In the genomic region with DNA sequence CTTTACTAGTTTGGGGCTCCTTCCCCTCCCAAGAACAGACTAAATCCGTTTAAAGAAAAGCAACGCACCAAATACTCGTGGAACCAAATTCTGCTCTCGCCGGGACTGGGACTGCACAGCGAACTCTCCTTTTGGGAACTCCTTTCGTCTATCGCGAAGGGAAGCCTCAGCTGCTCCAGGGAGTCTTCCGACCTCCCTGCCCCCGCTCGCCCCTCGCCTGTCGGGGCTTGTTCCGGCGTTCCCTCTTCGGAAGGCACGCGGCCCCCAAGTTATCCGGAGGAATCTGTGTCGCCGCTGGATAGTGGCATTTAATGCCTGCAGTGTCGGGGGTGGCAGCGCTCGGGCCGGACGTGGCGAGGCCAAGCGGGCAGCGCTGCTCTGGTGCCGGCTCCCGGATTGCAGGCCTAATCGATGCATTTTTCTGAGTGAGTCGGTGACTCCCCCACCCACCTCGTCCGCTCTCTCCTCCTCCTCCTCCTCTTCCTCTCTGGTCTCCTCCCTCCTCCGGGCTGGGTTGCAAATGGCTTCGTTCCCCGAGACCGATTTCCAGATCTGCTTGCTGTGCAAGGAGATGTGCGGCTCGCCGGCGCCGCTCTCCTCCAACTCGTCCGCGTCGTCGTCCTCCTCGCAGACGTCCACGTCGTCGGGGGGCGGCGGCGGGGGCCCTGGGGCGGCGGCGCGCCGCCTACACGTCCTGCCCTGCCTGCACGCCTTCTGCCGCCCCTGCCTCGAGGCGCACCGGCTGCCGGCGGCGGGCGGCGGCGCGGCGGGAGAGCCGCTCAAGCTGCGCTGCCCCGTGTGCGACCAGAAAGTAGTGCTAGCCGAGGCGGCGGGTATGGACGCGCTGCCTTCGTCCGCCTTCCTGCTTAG, we compare ENCODE assay signal across 8 cellular contexts. TPM values are rescaled to one million over a fixed set of nuclear protein-coding genes. Genes with fewer than 3 reads are reported as not detected.
DNase-seq lines count a peak whose midpoint lies in the region; ATAC-seq and TF ChIP-seq lines count a peak whose summit lies in the region.

A gene (plus strand): TSS at position 437 of the 870 bp plus-strand sequence. CDS start 84 bp downstream, at position 521.

- in situ Hi-C loops in ACHN (cut with HindIII; ENCODE audit: low pct_ligation_motif_present, low pct_unique_long_range_greater_than_20kb, low sequenced_read_pairs): no loop called here

- H3K27ac ChIP-seq in SK-N-SH (ENCODE audit: low read depth in 2 of 2, low read length in 1 of 2): no peak within 1 kb of the TSS

- DNase-seq in SK-N-SH: peak; percentile 61
- no peak for DNase-seq in T-helper 17 cell
- peak; percentile 8 for DNase-seq in fibroblast of mammary gland (ENCODE audit: low read depth)
- no peak for DNase-seq in retinal pigment epithelial cell (ENCODE audit: low read depth)
- no peak for DNase-seq in ACHN

- peaks cover 69% of the 10 kb centered on the region for H3K27me3 ChIP-seq in SK-N-SH (ENCODE audit: insufficient read depth)

- TF ChIP-seq EP300 in SK-N-SH (IDR thresholded peaks at IDR 0.05; ENCODE audit: borderline replicate concordance in 1 of 2, low read depth in 1 of 2, low read length in 1 of 2): no peak

- H3K4me3 ChIP-seq in SK-N-SH (ENCODE audit: low read depth in 2 of 2, low read length in 1 of 2): peak within 1 kb of the TSS; percentile 37 to 40; a peak in 3 of 4 replicates
- H3K4me3 ChIP-seq in fibroblast of mammary gland (ENCODE audit: control insufficient read depth, low read depth, low read length): no peak within 1 kb of the TSS
- H3K4me3 ChIP-seq in retinal pigment epithelial cell (ENCODE audit: low read length): peak within 1 kb of the TSS; percentile 35

- no peaks in the 10 kb centered on the region; a peak in 1 of 4 replicates for H3K4me1 ChIP-seq in SK-N-SH (ENCODE audit: control insufficient read depth in 1 of 2, insufficient read depth in 2 of 2, low read depth in 1 of 2, low read length in 1 of 2)

- H4K20me1 ChIP-seq in SK-N-SH (ENCODE audit: insufficient read depth): no peaks in the 10 kb centered on the region

- no peak within 1 kb of the TSS for H3K9ac ChIP-seq in SK-N-SH

- peak within 1 kb of the TSS; percentile 69; the same call in 1 of the 2 replicates for H3K4me2 ChIP-seq in SK-N-SH

- H3K9me3 ChIP-seq in SK-N-SH (no peaks in the 10 kb centered on the region), T-helper 17 cell (ENCODE audit: control insufficient read depth, low read length, poor library complexity, severe bottlenecking) (no peaks in the 10 kb centered on the region)

- POLR2A ChIA-PET in SK-N-SH (lab: Yijun Ruan, JAX): no interaction called here

- CTCF ChIA-PET in SK-N-SH (lab: Yijun Ruan, JAX): interaction anchor here (0.9 kb wide), 1 partner anchor 36 kb away, joined by 3 read pairs; no protein-coding TSS in a partner anchor

- H3K9me2 ChIP-seq in SK-N-SH: no peaks in the 10 kb centered on the region

- H3F3A ChIP-seq in SK-N-SH (replicated peaks; ENCODE audit: insufficient read depth): no peaks in the 10 kb centered on the region

- TF ChIP-seq RAD21 in SK-N-SH (IDR thresholded peaks at IDR 0.05; ENCODE audit: low read length): no peak

- peak within 1 kb of the TSS; percentile 16; the same call in 1 of the 2 replicates for H2AFZ ChIP-seq in SK-N-SH (ENCODE audit: low read depth)

- no peaks in the 10 kb centered on the region for H3K36me3 ChIP-seq in SK-N-SH (replicated peaks in 1 of 2; ENCODE audit: control insufficient read depth in 1 of 2, insufficient read depth in 2 of 2, low read length in 1 of 2)

- H3K4me1 Mint-ChIP-seq in T-helper 17 cell: peaks cover 12% of the 10 kb centered on the region

- WGBS in SK-N-SH (ENCODE audit: low lambda C conversion rate): 5% methylated on average over 43 of the region's 88 CpGs

- H3K27me3 Mint-ChIP-seq in T-helper 17 cell: peaks cover 29% of the 10 kb centered on the region

- H3K4me3 Mint-ChIP-seq in T-helper 17 cell: peak within 1 kb of the TSS; percentile 89

- H3K36me3 Mint-ChIP-seq in T-helper 17 cell (ENCODE audit: low read depth): no peaks in the 10 kb centered on the region

- TF ChIP-seq CTCF in SK-N-SH (IDR thresholded peaks at IDR 0.05): no peak
- no peak for TF ChIP-seq CTCF in fibroblast of mammary gland (conservative IDR thresholded peaks at IDR 0.05; ENCODE audit: control insufficient read depth, insufficient read depth, low read depth, low read length)
- no peak for TF ChIP-seq CTCF in retinal pigment epithelial cell (conservative IDR thresholded peaks at IDR 0.05; ENCODE audit: low read depth, low read length)

- no peaks in the 10 kb centered on the region for H3K79me2 ChIP-seq in SK-N-SH (ENCODE audit: insufficient read depth)

- ATAC-seq in SK-N-SH treated with all-trans-retinoic acid at 6 μM for 48 hours (no peak; the same call in 2 of the 3 replicates), T-helper 17 cell (no peak), HG02981 (IDR thresholded peaks at IDR 0.05; ENCODE audit: unreplicated experiment) (no peak), GM18502 (IDR thresholded peaks at IDR 0.05; ENCODE audit: poor library complexity, unreplicated experiment) (no peak)

- no peak within 1 kb of the TSS for H3K27ac Mint-ChIP-seq in T-helper 17 cell

TF ChIP-seq in SK-N-SH, 30 proteins besides CTCF, POLR2A, EP300 and RAD21:
- TF ChIP-seq YY1 (IDR thresholded peaks at IDR 0.05; ENCODE audit: low read depth) (no peak), POLR2AphosphoS5 (IDR thresholded peaks at IDR 0.05; ENCODE audit: low read depth, low read length) (no peak), SMC3 (IDR thresholded peaks at IDR 0.05; ENCODE audit: low read depth, low read length) (no peak), FOSL2 (IDR thresholded peaks at IDR 0.05; ENCODE audit: borderline replicate concordance, low read depth) (no peak), JUND (IDR thresholded peaks at IDR 0.05) (no peak), TEAD4 (IDR thresholded peaks at IDR 0.05; ENCODE audit: borderline replicate concordance, insufficient read depth) (no peak), ELF1 (IDR thresholded peaks at IDR 0.05) (no peak)
- TF ChIP-seq, protein P1, sequence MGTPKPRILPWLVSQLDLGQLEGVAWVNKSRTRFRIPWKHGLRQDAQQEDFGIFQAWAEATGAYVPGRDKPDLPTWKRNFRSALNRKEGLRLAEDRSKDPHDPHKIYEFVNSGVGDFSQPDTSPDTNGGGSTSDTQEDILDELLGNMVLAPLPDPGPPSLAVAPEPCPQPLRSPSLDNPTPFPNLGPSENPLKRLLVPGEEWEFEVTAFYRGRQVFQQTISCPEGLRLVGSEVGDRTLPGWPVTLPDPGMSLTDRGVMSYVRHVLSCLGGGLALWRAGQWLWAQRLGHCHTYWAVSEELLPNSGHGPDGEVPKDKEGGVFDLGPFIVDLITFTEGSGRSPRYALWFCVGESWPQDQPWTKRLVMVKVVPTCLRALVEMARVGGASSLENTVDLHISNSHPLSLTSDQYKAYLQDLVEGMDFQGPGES (IDR thresholded peaks at IDR 0.05; ENCODE audit: low read depth, low read length): no peak

TF ChIP-seq in SK-N-SH treated with all-trans-retinoic acid at 6 μM for 48 hours, 23 proteins besides CTCF, POLR2A, EP300 and RAD21 (continues in another document):
- TF ChIP-seq ISL1 (CRISPR knock-in tag; IDR thresholded peaks at IDR 0.05): no peak
- TF ChIP-seq, protein P2, sequence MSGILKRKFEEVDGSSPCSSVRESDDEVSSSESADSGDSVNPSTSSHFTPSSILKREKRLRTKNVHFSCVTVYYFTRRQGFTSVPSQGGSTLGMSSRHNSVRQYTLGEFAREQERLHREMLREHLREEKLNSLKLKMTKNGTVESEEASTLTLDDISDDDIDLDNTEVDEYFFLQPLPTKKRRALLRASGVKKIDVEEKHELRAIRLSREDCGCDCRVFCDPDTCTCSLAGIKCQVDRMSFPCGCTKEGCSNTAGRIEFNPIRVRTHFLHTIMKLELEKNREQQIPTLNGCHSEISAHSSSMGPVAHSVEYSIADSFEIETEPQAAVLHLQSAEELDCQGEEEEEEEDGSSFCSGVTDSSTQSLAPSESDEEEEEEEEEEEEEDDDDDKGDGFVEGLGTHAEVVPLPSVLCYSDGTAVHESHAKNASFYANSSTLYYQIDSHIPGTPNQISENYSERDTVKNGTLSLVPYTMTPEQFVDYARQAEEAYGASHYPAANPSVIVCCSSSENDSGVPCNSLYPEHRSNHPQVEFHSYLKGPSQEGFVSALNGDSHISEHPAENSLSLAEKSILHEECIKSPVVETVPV (CRISPR knock-in tag; IDR thresholded peaks at IDR 0.05): no peak
- TF ChIP-seq ZFP3 (CRISPR knock-in tag; IDR thresholded peaks at IDR 0.05): no peak
- TF ChIP-seq, protein P3, sequence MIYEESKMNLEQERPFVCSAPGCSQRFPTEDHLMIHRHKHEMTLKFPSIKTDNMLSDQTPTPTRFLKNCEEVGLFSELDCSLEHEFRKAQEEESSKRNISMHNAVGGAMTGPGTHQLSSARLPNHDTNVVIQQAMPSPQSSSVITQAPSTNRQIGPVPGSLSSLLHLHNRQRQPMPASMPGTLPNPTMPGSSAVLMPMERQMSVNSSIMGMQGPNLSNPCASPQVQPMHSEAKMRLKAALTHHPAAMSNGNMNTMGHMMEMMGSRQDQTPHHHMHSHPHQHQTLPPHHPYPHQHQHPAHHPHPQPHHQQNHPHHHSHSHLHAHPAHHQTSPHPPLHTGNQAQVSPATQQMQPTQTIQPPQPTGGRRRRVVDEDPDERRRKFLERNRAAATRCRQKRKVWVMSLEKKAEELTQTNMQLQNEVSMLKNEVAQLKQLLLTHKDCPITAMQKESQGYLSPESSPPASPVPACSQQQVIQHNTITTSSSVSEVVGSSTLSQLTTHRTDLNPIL (CRISPR knock-in tag; IDR thresholded peaks at IDR 0.05; ENCODE audit: low read depth): no peak
- TF ChIP-seq RARB (CRISPR knock-in tag; IDR thresholded peaks at IDR 0.05): no peak
- TF ChIP-seq ZNF565 (CRISPR knock-in tag; conservative IDR thresholded peaks at IDR 0.05; ENCODE audit: low read depth): no peak
- TF ChIP-seq ZFP30 (CRISPR knock-in tag; IDR thresholded peaks at IDR 0.05): no peak
- TF ChIP-seq ARNTL (CRISPR knock-in tag; IDR thresholded peaks at IDR 0.05; ENCODE audit: borderline replicate concordance, low read depth): no peak
- no peak for TF ChIP-seq SNAI2 (CRISPR knock-in tag; IDR thresholded peaks at IDR 0.05)
- TF ChIP-seq PPARA (CRISPR knock-in tag; IDR thresholded peaks at IDR 0.05; ENCODE audit: borderline replicate concordance): no peak

RNA-seq across cellular contexts. Expression of the gene that starts here (rescaled TPM):
- polyA plus RNA-seq in SK-N-SH (2012; rRNA removed): not detected in 2 replicates
- not detected in 2 replicates for polyA plus RNA-seq in SK-N-SH (2012; cell fraction: cytosol; rRNA removed)
- not detected in 2 replicates for polyA plus RNA-seq in SK-N-SH (2012; cell fraction: nucleus; rRNA removed)
- under 1 TPM in 1 of 2 donors, not detected in 1; 0.03 TPM for total RNA-seq in T-helper 17 cell

Comparison
In these comparisons a context has a peak if more than half of its experiments do, and no peak if none do; other contexts are left out.
1. Peak in DNase-seq, H3K4me3 ChIP-seq and H3K4me2 ChIP-seq in SK-N-SH; RNA of the gene not detected or under 1 TPM.